Comparison of ENCODE assay signal across 8 cellular contexts in the genomic region with DNA sequence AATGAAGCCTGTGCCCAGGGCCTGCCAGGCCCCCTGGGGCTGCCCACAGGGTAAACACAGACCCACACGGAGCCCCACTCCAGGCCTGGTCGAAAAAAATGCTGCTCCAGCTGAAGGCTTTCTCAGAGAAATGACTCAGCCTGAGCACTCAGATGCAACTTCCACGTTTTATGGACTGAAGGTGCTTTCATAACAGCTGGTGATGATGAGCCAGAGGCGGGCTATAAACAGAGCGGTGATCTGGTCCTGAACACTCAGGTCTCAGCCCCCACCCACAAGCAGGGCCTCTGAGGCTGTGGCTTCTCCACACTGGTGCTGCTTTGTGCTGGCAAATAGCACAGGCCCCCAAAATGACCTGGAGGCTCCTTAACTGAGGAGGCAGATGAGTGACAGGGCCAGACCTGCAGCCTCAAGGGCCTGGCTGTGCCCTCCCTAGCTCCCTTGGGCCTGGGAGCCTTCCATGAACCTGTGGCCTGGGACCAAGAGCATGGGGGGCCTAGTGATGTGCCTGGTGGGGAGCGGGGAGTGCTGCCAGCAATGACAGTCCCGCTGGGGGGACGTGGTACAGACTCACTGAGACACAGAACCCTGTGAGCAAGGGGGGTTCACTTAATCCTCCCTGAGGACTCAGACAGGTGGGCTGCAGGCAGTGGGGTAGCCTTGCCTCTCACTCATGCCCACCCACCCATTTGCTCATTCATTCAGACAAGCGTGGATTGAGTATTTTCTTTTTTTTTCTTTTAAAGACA. TPM values are rescaled to one million over a fixed set of nuclear protein-coding genes. Genes with fewer than 3 reads are reported as not detected.
DNase-seq lines count a peak whose midpoint lies in the region; ATAC-seq, FAIRE-seq and TF ChIP-seq lines count a peak whose summit lies in the region.

No MANE protein-coding gene starts in this region.

- H3K36me3 ChIP-seq in GM23248 (ENCODE audit: low read depth) (no peaks in the 10 kb centered on the region), KMS-11 (ENCODE audit: insufficient read depth) (no peaks in the 10 kb centered on the region)

- H4K20me1 ChIP-seq in GM23248 (ENCODE audit: insufficient read depth) (no peaks in the 10 kb centered on the region), KMS-11 (ENCODE audit: insufficient read depth) (no peaks in the 10 kb centered on the region)

- H3F3A ChIP-seq in GM23248 (ENCODE audit: insufficient read depth): peaks cover 7% of the 10 kb centered on the region

- DNase-seq in activated CD4-positive, alpha-beta T cell treated with anti-CD3 and anti-CD28 coated beads for 36 hours: peak; percentile 86
- no peak for DNase-seq in activated CD4-positive, alpha-beta T cell treated with anti-CD3 and anti-CD28 coated beads for 1 hour
- DNase-seq in GM23248 (peak; percentile 98), left lobe of liver (ENCODE audit: low spot score) (no peak), iPS-NIHi11 (ENCODE audit: low spot score) (no peak), frontal cortex (ENCODE audit: low spot score in 2 of 2) (no peak)
- peak; percentile 84 for DNase-seq in activated CD8-positive, alpha-beta T cell treated with anti-CD3 and anti-CD28 coated beads for 36 hours

- H3K27me3 Mint-ChIP-seq in activated CD4-positive, alpha-beta T cell treated with anti-CD3 and anti-CD28 coated beads for 36 hours: no peaks in the 10 kb centered on the region
- no peaks in the 10 kb centered on the region for H3K27me3 Mint-ChIP-seq in activated CD8-positive, alpha-beta T cell treated with anti-CD3 and anti-CD28 coated beads for 36 hours

- in situ Hi-C loops in GM23248 (cut with MboI): no loop called here

- intact Hi-C loops in activated CD4-positive, alpha-beta T cell treated with anti-CD3 and anti-CD28 coated beads for 36 hours (cut with DNase I, micrococcal nuclease): no loop called here
- intact Hi-C loops in activated CD8-positive, alpha-beta T cell treated with anti-CD3 and anti-CD28 coated beads for 36 hours (cut with micrococcal nuclease): no loop called here

- H3K4me3 ChIP-seq in GM23248: no peak overlapping the region
- no peak overlapping the region for H3K4me3 ChIP-seq in KMS-11 (IDR thresholded peaks at IDR 0.05; ENCODE audit: insufficient read depth, low read depth, low read length)

- no peak for TF ChIP-seq CTCF in KMS-11 (conservative IDR thresholded peaks at IDR 0.05; ENCODE audit: low read depth, low read length)
- no peak for TF ChIP-seq CTCF in activated CD8-positive, alpha-beta T cell treated with anti-CD3 and anti-CD28 coated beads for 36 hours (IDR thresholded peaks at IDR 0.05)

- no peaks in the 10 kb centered on the region for H3K9me3 ChIP-seq in GM23248 (ENCODE audit: low read depth)

- no peaks in the 10 kb centered on the region for H3K9me2 ChIP-seq in GM23248 (ENCODE audit: insufficient read depth)

- peak; percentile 98 for ATAC-seq in activated CD4-positive, alpha-beta T cell treated with anti-CD3 and anti-CD28 coated beads for 36 hours
- ATAC-seq in activated CD8-positive, alpha-beta T cell treated with anti-CD3 and anti-CD28 coated beads for 36 hours: peak; percentile 93
- ATAC-seq in left lobe of liver: peak; percentile 19

- CTCF ChIA-PET in activated CD4-positive, alpha-beta T cell treated with anti-CD3 and anti-CD28 coated beads for 36 hours (lab: Charles Lee): interaction anchor here (0.6 to 1.8 kb wide), 3 partner anchors 16 to 600 kb away, joined by 4 to 7 read pairs (median 4); no protein-coding TSS in a partner anchor
- CTCF ChIA-PET in activated CD8-positive, alpha-beta T cell treated with anti-CD3 and anti-CD28 coated beads for 36 hours (lab: Charles Lee): no interaction called here

- H3K9ac ChIP-seq in GM23248 (peak overlapping the region; percentile 52), KMS-11 (peak overlapping the region; percentile 27; the same call in 1 of the 2 replicates)

- H3K27ac ChIP-seq in GM23248 (peak overlapping the region; percentile 74), KMS-11 (peak overlapping the region; percentile 66)

- peaks cover 26% of the 10 kb centered on the region for H3K4me1 Mint-ChIP-seq in activated CD4-positive, alpha-beta T cell treated with anti-CD3 and anti-CD28 coated beads for 36 hours
- H3K4me1 Mint-ChIP-seq in activated CD8-positive, alpha-beta T cell treated with anti-CD3 and anti-CD28 coated beads for 36 hours (ENCODE audit: low read depth): peaks cover 11% of the 10 kb centered on the region

- peak overlapping the region; percentile 83 for H3K27ac Mint-ChIP-seq in activated CD4-positive, alpha-beta T cell treated with anti-CD3 and anti-CD28 coated beads for 36 hours
- H3K27ac Mint-ChIP-seq in activated CD8-positive, alpha-beta T cell treated with anti-CD3 and anti-CD28 coated beads for 36 hours: peak overlapping the region; percentile 61

- no peaks in the 10 kb centered on the region for H3K27me3 ChIP-seq in GM23248 (replicated peaks; ENCODE audit: insufficient read depth)
- no peaks in the 10 kb centered on the region for H3K27me3 ChIP-seq in KMS-11 (ENCODE audit: insufficient read depth, low read depth)

- H2AFZ ChIP-seq in GM23248 (peak overlapping the region; percentile 63), KMS-11 (ENCODE audit: low read depth) (peak overlapping the region; percentile 78)

- H3K4me2 ChIP-seq in GM23248 (ENCODE audit: unreplicated experiment): peak overlapping the region; percentile 13
- H3K4me2 ChIP-seq in KMS-11: peak overlapping the region; percentile 14

- POLR2A ChIA-PET in activated CD4-positive, alpha-beta T cell treated with anti-CD3 and anti-CD28 coated beads for 36 hours (lab: Charles Lee): interaction anchor here (0.5 to 1.2 kb wide), 5 partner anchors 15 to 254 kb away, joined by 3 to 5 read pairs (median 4); partner anchors contain the start of gene SV2B
- POLR2A ChIA-PET in activated CD8-positive, alpha-beta T cell treated with anti-CD3 and anti-CD28 coated beads for 36 hours (lab: Charles Lee): no interaction called here

- peaks cover 12% of the 10 kb centered on the region for H3K36me3 Mint-ChIP-seq in activated CD4-positive, alpha-beta T cell treated with anti-CD3 and anti-CD28 coated beads for 36 hours (ENCODE audit: low read depth)
- no peaks in the 10 kb centered on the region for H3K36me3 Mint-ChIP-seq in activated CD8-positive, alpha-beta T cell treated with anti-CD3 and anti-CD28 coated beads for 36 hours (ENCODE audit: low read depth)

- no peak for FAIRE-seq in frontal cortex (lab: Jason Lieb, UNC)

- no peaks in the 10 kb centered on the region for H3K9me3 Mint-ChIP-seq in activated CD4-positive, alpha-beta T cell treated with anti-CD3 and anti-CD28 coated beads for 36 hours (ENCODE audit: low read depth)
- H3K9me3 Mint-ChIP-seq in activated CD8-positive, alpha-beta T cell treated with anti-CD3 and anti-CD28 coated beads for 36 hours: no peaks in the 10 kb centered on the region

- H3K4me1 ChIP-seq in GM23248 (ENCODE audit: insufficient read depth) (peaks cover 10% of the 10 kb centered on the region), KMS-11 (ENCODE audit: low read depth, poor library complexity, severe bottlenecking) (peaks cover 13% of the 10 kb centered on the region)

- H3K79me2 ChIP-seq in GM23248 (ENCODE audit: insufficient read depth): no peaks in the 10 kb centered on the region
- H3K79me2 ChIP-seq in KMS-11 (ENCODE audit: insufficient read depth, low read depth): no peaks in the 10 kb centered on the region

- WGBS in GM23248 (ENCODE audit: low coverage in 1 of 2, low lambda C conversion rate in 2 of 2, missing lambda C conversion rate in 2 of 2), 2 experiments: 35 to 42% methylated on average over 9 of the region's 9 CpGs

- no peak overlapping the region for H3K4me3 Mint-ChIP-seq in activated CD4-positive, alpha-beta T cell treated with anti-CD3 and anti-CD28 coated beads for 36 hours
- no peak overlapping the region for H3K4me3 Mint-ChIP-seq in activated CD8-positive, alpha-beta T cell treated with anti-CD3 and anti-CD28 coated beads for 36 hours

RNA-seq across cellular contexts. Expression of gene FURIN, which starts 23.0 kb away (rescaled TPM):
- 100 to 1,000 TPM; 406 to 422 TPM for total RNA-seq in activated CD4-positive, alpha-beta T cell treated with anti-CD3 and anti-CD28 coated beads for 36 hours
- 48.1 and 50.8 TPM in 2 replicates for total RNA-seq in GM23248 (2014; rRNA removed; shearing (Covaris generic))
- 13.0 and 13.9 TPM in 2 replicates for polyA plus RNA-seq in GM23248 (2016; fragmentation: Nextera tagmentation; extraction: Ambion mirVana)
- total RNA-seq in activated CD8-positive, alpha-beta T cell treated with anti-CD3 and anti-CD28 coated beads for 36 hours: 100 to 1,000 TPM; 111 to 117 TPM
- total RNA-seq in left lobe of liver (281 TPM), frontal cortex (9.4 TPM)

RNA-seq across cellular contexts. Expression of gene FES, which starts 38.9 kb away (rescaled TPM):
- total RNA-seq in activated CD4-positive, alpha-beta T cell treated with anti-CD3 and anti-CD28 coated beads for 36 hours: 10 to 100 TPM; 12.2 to 15.6 TPM
- total RNA-seq in GM23248 (2014; rRNA removed; shearing (Covaris generic)): 3.5 and 7.5 TPM in 2 replicates
- 3.5 and 3.6 TPM in 2 replicates for polyA plus RNA-seq in GM23248 (2016; fragmentation: Nextera tagmentation; extraction: Ambion mirVana)
- 1 to 10 TPM; 4.1 to 4.6 TPM for total RNA-seq in activated CD8-positive, alpha-beta T cell treated with anti-CD3 and anti-CD28 coated beads for 36 hours
- total RNA-seq in left lobe of liver: 39.4 TPM
- 3.7 TPM for total RNA-seq in frontal cortex

RNA-seq across cellular contexts. Expression of gene MAN2A2, which starts 57.7 kb away (rescaled TPM):
- total RNA-seq in activated CD4-positive, alpha-beta T cell treated with anti-CD3 and anti-CD28 coated beads for 36 hours: 100 to 1,000 TPM in 1 of 2 experiments, 10 to 100 TPM in 1; 76.6 to 104 TPM
- 5.9 and 7.7 TPM in 2 replicates for total RNA-seq in GM23248 (2014; rRNA removed; shearing (Covaris generic))
- polyA plus RNA-seq in GM23248 (2016; fragmentation: Nextera tagmentation; extraction: Ambion mirVana): 4.3 and 5.1 TPM in 2 replicates
- 10 to 100 TPM; 85.0 to 87.7 TPM for total RNA-seq in activated CD8-positive, alpha-beta T cell treated with anti-CD3 and anti-CD28 coated beads for 36 hours
- total RNA-seq in left lobe of liver: 96.9 TPM
- 22.4 TPM for total RNA-seq in frontal cortex

Comparison
In these comparisons a context has a peak if more than half of its experiments do, and no peak if none do; other contexts are left out.
1. DNase-seq: peak in activated CD4-positive, alpha-beta T cell treated with anti-CD3 and anti-CD28 coated beads for 36 hours (single experiment), GM23248 (single experiment) and activated CD8-positive, alpha-beta T cell treated with anti-CD3 and anti-CD28 coated beads for 36 hours (single experiment); none in activated CD4-positive, alpha-beta T cell treated with anti-CD3 and anti-CD28 coated beads for 1 hour (single experiment), left lobe of liver (single experiment), iPS-NIHi11 (single experiment) and frontal cortex (0 of 2).
2. ATAC-seq: peak in every context shown above with its lines; median percentile 98 in activated CD4-positive, alpha-beta T cell treated with anti-CD3 and anti-CD28 coated beads for 36 hours; 93 in activated CD8-positive, alpha-beta T cell treated with anti-CD3 and anti-CD28 coated beads for 36 hours; 19 in left lobe of liver.